Comparison of ENCODE assay signal across 24 cellular contexts in the genomic region with DNA sequence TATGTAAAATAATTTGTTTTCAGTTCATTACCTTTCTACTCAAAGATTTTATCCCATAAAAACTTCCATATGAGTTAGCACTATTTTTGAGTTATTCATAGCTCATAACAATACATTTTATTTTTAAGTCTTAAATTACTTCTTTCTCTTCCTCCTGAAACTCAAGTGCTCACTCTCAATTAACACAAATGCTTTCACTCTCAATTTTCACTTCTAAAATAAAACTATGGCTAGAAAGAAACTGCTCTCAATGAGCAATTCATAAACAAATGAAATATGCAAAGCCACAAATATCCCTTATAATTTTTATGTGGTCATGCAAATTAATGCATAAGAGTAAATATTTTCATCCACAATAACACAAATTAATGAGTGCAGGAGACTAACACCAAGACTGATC. TPM values are rescaled to one million over a fixed set of nuclear protein-coding genes. Genes with fewer than 3 reads are reported as not detected.
DNase-seq lines count a peak whose midpoint lies in the region; ATAC-seq and TF ChIP-seq lines count a peak whose summit lies in the region.
"Had no signal": no experiment of that assay in that cellular context is flagged by ENCODE, and none has a peak within 500 bp of the region (broad histone marks: within the 10 kb centered on the region; RNA-seq: fewer than 3 reads in every experiment).

No MANE protein-coding gene starts in this region.

- H3K4me3 Mint-ChIP-seq in activated T-cell treated with anti-CD3 and anti-CD28 coated beads, Interleukin-2, amount 50 U/mL, for 72 hours = peak overlapping the region in 1 of 2 donors; percentile 30
- H3K4me3 Mint-ChIP-seq in activated T-helper 1 cell treated with anti-CD3 and anti-CD28 coated beads, Interleukin-12 subunit alpha, Interleukin-12 subunit beta, Interleukin-2, Interleukin-4 antibody, amounts not matched to agents 30 ng/mL and 10 ng/mL and 1 ng/mL, durations not matched to agents 14 hours and 24 hours and 36 hours = peak overlapping the region; percentile 20

- no peak for ATAC-seq in activated T-cell treated with anti-CD3 and anti-CD28 coated beads, Interleukin-2, amount 50 U/mL, for 72 hours (replicated peaks in 1 of 2)
- peak; percentile 54 for ATAC-seq in GM21529 (IDR thresholded peaks at IDR 0.05; ENCODE audit: unreplicated experiment)
- peak; percentile 48 for ATAC-seq in HG03354 (IDR thresholded peaks at IDR 0.05; ENCODE audit: poor library complexity, severe bottlenecking, unreplicated experiment)
- ATAC-seq in right lobe of liver = no peak
- no peak for ATAC-seq in mucosa of descending colon
- ATAC-seq: left lung had no signal

- TF ChIP-seq POLR2A in right lobe of liver (IDR thresholded peaks at IDR 0.05) = no peak

- TF ChIP-seq CTCF in right lobe of liver (IDR thresholded peaks at IDR 0.05) (no peak), mucosa of descending colon (IDR thresholded peaks at IDR 0.05) (no peak)

- intact Hi-C loops in activated T-helper 1 cell treated with anti-CD3 and anti-CD28 coated beads, Interleukin-12 subunit alpha, Interleukin-12 subunit beta, Interleukin-2, Interleukin-4 antibody, amounts not matched to agents 30 ng/mL and 10 ng/mL and 1 ng/mL, durations not matched to agents 14 hours and 24 hours and 36 hours (cut with micrococcal nuclease) = no loop called here
- intact Hi-C loops in right lobe of liver (cut with DNase I) = no loop called here
- intact Hi-C loops in mucosa of descending colon (cut with DNase I, micrococcal nuclease) = no loop called here

- H3K27me3 Mint-ChIP-seq in activated T-cell treated with anti-CD3 and anti-CD28 coated beads, Interleukin-2, amount 50 U/mL, for 72 hours (ENCODE audit: low read depth) = peaks cover 12% of the 10 kb centered on the region
- H3K27me3 Mint-ChIP-seq in activated T-helper 1 cell treated with anti-CD3 and anti-CD28 coated beads, Interleukin-12 subunit alpha, Interleukin-12 subunit beta, Interleukin-2, Interleukin-4 antibody, amounts not matched to agents 30 ng/mL and 10 ng/mL and 1 ng/mL, durations not matched to agents 14 hours and 24 hours and 36 hours (ENCODE audit: insufficient read depth) = peaks cover 24% of the 10 kb centered on the region

- no peaks in the 10 kb centered on the region for H3K36me3 Mint-ChIP-seq in activated T-cell treated with anti-CD3 and anti-CD28 coated beads, Interleukin-2, amount 50 U/mL, for 72 hours (ENCODE audit: insufficient read depth in 2 of 2)
- peaks cover 1% of the 10 kb centered on the region for H3K36me3 Mint-ChIP-seq in activated T-helper 1 cell treated with anti-CD3 and anti-CD28 coated beads, Interleukin-12 subunit alpha, Interleukin-12 subunit beta, Interleukin-2, Interleukin-4 antibody, amounts not matched to agents 30 ng/mL and 10 ng/mL and 1 ng/mL, durations not matched to agents 14 hours and 24 hours and 36 hours (ENCODE audit: low read depth)

- no peak overlapping the region for H3K27ac ChIP-seq in right lobe of liver
- H3K27ac ChIP-seq: esophagus muscularis mucosa, left lung, neutrophil, Peyer's patch, SK-N-MC, tibial artery had no signal

- H3K4me3 ChIP-seq in right lobe of liver = no peak overlapping the region
- no peak overlapping the region for H3K4me3 ChIP-seq in mucosa of descending colon
- H3K4me3 ChIP-seq: esophagus muscularis mucosa, left lung, Peyer's patch, SK-N-MC, tibial artery had no signal

- H3K27ac Mint-ChIP-seq in activated T-cell treated with anti-CD3 and anti-CD28 coated beads, Interleukin-2, amount 50 U/mL, for 72 hours = peak overlapping the region; percentile 2
- H3K27ac Mint-ChIP-seq in activated T-helper 1 cell treated with anti-CD3 and anti-CD28 coated beads, Interleukin-12 subunit alpha, Interleukin-12 subunit beta, Interleukin-2, Interleukin-4 antibody, amounts not matched to agents 30 ng/mL and 10 ng/mL and 1 ng/mL, durations not matched to agents 14 hours and 24 hours and 36 hours = no peak overlapping the region

- H3K4me1 ChIP-seq in right lobe of liver (peaks cover 0 to 18% (median 6%) of the 10 kb centered on the region in 4 donors), mucosa of descending colon (ENCODE audit: low read depth) (peaks cover 10% of the 10 kb centered on the region)
- H3K4me1 ChIP-seq: esophagus muscularis mucosa, Peyer's patch had no signal

- H3K9me3 ChIP-seq in right lobe of liver (no peaks in the 10 kb centered on the region), mucosa of descending colon (no peaks in the 10 kb centered on the region)
- H3K9me3 ChIP-seq: esophagus muscularis mucosa, left lung, neutrophil, Peyer's patch, tibial artery had no signal

- H3K27me3 ChIP-seq in right lobe of liver = no peaks in the 10 kb centered on the region
- H3K27me3 ChIP-seq: esophagus muscularis mucosa, left lung, neutrophil, Peyer's patch, tibial artery had no signal

- H3K9me3 Mint-ChIP-seq in activated T-cell treated with anti-CD3 and anti-CD28 coated beads, Interleukin-2, amount 50 U/mL, for 72 hours = no peaks in the 10 kb centered on the region
- H3K9me3 Mint-ChIP-seq in activated T-helper 1 cell treated with anti-CD3 and anti-CD28 coated beads, Interleukin-12 subunit alpha, Interleukin-12 subunit beta, Interleukin-2, Interleukin-4 antibody, amounts not matched to agents 30 ng/mL and 10 ng/mL and 1 ng/mL, durations not matched to agents 14 hours and 24 hours and 36 hours = no peaks in the 10 kb centered on the region

- DNase-seq in activated T-cell treated with anti-CD3 and anti-CD28 coated beads, Interleukin-2, amount 50 U/mL, for 72 hours = no peak
- no peak for DNase-seq in activated T-cell treated with anti-CD3 and anti-CD28 coated beads for 4 hours
- no peak for DNase-seq in activated T-helper 1 cell treated with anti-CD3 and anti-CD28 coated beads, Interleukin-12 subunit alpha, Interleukin-12 subunit beta, Interleukin-2, Interleukin-4 antibody, amounts not matched to agents 30 ng/mL and 10 ng/mL and 1 ng/mL, durations not matched to agents 14 hours and 24 hours and 36 hours (ENCODE audit: low spot score)
- DNase-seq in right lobe of liver = no peak
- DNase-seq in 8988T = no peak
- DNase-seq in mucosa of descending colon = no peak
- DNase-seq: activated CD4-positive, CD25-positive, alpha-beta regulatory T cell treated with anti-CD3 and anti-CD28 coated beads, Interleukin-2, amount 50 U/mL, for 72 hours; activated gamma-delta T cell treated with Interleukin-2 at 50 U/mL for 16 hours; aorta; C1 segment of cervical spinal cord; cerebellar nuclear complex; effector CD4-positive, alpha-beta T cell; KG1; left lung; NCI-H1105 treated with DMSO at 0.1 percent for 48 hours; NCI-H748 treated with DMSO at 0.1 percent for 48 hours; Peyer's patch; T1000; tibial artery had no signal

- peaks cover 42% of the 10 kb centered on the region for H3K4me1 Mint-ChIP-seq in activated T-cell treated with anti-CD3 and anti-CD28 coated beads, Interleukin-2, amount 50 U/mL, for 72 hours (ENCODE audit: low read depth)
- H3K4me1 Mint-ChIP-seq in activated T-helper 1 cell treated with anti-CD3 and anti-CD28 coated beads, Interleukin-12 subunit alpha, Interleukin-12 subunit beta, Interleukin-2, Interleukin-4 antibody, amounts not matched to agents 30 ng/mL and 10 ng/mL and 1 ng/mL, durations not matched to agents 14 hours and 24 hours and 36 hours (ENCODE audit: low read depth) = peaks cover 31% of the 10 kb centered on the region

- H3K36me3 ChIP-seq in right lobe of liver (no peaks in the 10 kb centered on the region), mucosa of descending colon (ENCODE audit: low read depth) (no peaks in the 10 kb centered on the region)
- H3K36me3 ChIP-seq: esophagus muscularis mucosa, left lung, neutrophil, Peyer's patch, tibial artery had no signal

RNA-seq across cellular contexts. Expression of gene MAML3, which starts 38.8 kb away (rescaled TPM):
- 1 to 10 TPM; 5.3 to 5.5 TPM for total RNA-seq in activated T-cell treated with anti-CD3 and anti-CD28 coated beads, Interleukin-2, amount 50 U/mL, for 72 hours
- 0.32 and 0.47 TPM in 2 replicates for total RNA-seq in activated T-helper 1 cell treated with anti-CD3 and anti-CD28 coated beads, Interleukin-12 subunit alpha, Interleukin-12 subunit beta, Interleukin-2, Interleukin-4 antibody, amounts not matched to agents 30 ng/mL and 10 ng/mL and 1 ng/mL, durations not matched to agents 14 hours and 24 hours and 36 hours
- 1 to 10 TPM; 2.6 to 7.8 (median 5.0) TPM for total RNA-seq in right lobe of liver
- total RNA-seq in mucosa of descending colon = 10 to 100 TPM; 10.4 to 23.5 (median 14.8) TPM

Comparison
In these comparisons a context has a peak if more than half of its experiments do, and no peak if none do; other contexts are left out.
1. ATAC-seq: peak in GM21529 (single experiment) and HG03354 (single experiment); none in activated T-cell treated with anti-CD3 and anti-CD28 coated beads, Interleukin-2, amount 50 U/mL, for 72 hours (0 of 2), right lobe of liver (0 of 4) and mucosa of descending colon (single experiment).